In genomic region chr1:200483491-200484143, GRCh38 we compare ENCODE assay signal across 8 cellular contexts.
DNase-seq lines count a peak whose midpoint lies in the region; ATAC-seq and TF ChIP-seq lines count a peak whose summit lies in the region.

No MANE protein-coding gene starts in this region.

- TF ChIP-seq CTCF in HEK293 (tag by site-specific recombination; IDR thresholded peaks at IDR 0.05) (no peak), hepatocyte (IDR thresholded peaks at IDR 0.05; ENCODE audit: poor library complexity) (no peak)

- no peaks in the 10 kb centered on the region for H3K9me2 ChIP-seq in hepatocyte (replicated peaks; ENCODE audit: insufficient read depth)

- H4K20me1 ChIP-seq in hepatocyte (ENCODE audit: insufficient read depth, poor library complexity, severe bottlenecking) = no peaks in the 10 kb centered on the region

- H2AFZ ChIP-seq in hepatocyte = no peak overlapping the region

- peak; percentile 99 for ATAC-seq in GM18511 (IDR thresholded peaks at IDR 0.05; ENCODE audit: unreplicated experiment)

- WGBS in hepatocyte (ENCODE audit: low lambda C conversion rate, missing lambda C conversion rate) = 23% methylated on average over 5 of the region's 5 CpGs

- no peaks in the 10 kb centered on the region for H3K9me3 ChIP-seq in HEK293 (ENCODE audit: control insufficient read depth, insufficient read depth, low read depth, low read length)
- no peaks in the 10 kb centered on the region for H3K9me3 ChIP-seq in MG63
- no peaks in the 10 kb centered on the region for H3K9me3 ChIP-seq in hepatocyte (ENCODE audit: low read depth)

- H3K36me3 ChIP-seq in HEK293 (ENCODE audit: control insufficient read depth in 2 of 2, insufficient read depth in 1 of 2, low read length in 2 of 2) = no peaks in the 10 kb centered on the region
- no peaks in the 10 kb centered on the region for H3K36me3 ChIP-seq in MG63
- H3K36me3 ChIP-seq in hepatocyte (replicated peaks; ENCODE audit: insufficient read depth, low read depth) = no peaks in the 10 kb centered on the region

- DNase-seq in MG63 (peak; percentile 94), hepatocyte (ENCODE audit: low spot score) (peak; percentile 82), Ammon's horn (ENCODE audit: low spot score) (no peak), NCI-H1417 treated with DMSO at 0.1 percent for 48 hours (lab: John Stamatoyannopoulos, UW) (no peak)
- peak; percentile 28 for DNase-seq in activated CD8-positive, alpha-beta memory T cell treated with anti-CD3 and anti-CD28 coated beads, Interleukin-2, amount 50 U/mL, for 4 hours
- DNase-seq in stimulated activated CD8-positive, alpha-beta memory T cell treated with anti-CD3 and anti-CD28 coated beads, Interleukin-7, amount 100 ng/mL, for 48 hours (ENCODE audit: extremely low read depth in 1 of 2, low read depth in 1 of 2) = peak; percentile 27 to 69

- H3K27me3 ChIP-seq in MG63 (no peaks in the 10 kb centered on the region), hepatocyte (no peaks in the 10 kb centered on the region)

- POLR2A ChIA-PET in HEK293 (lab: Yijun Ruan, JAX) = interaction anchor here (1.1 kb wide), 1 partner anchor 74 kb away, joined by 3 read pairs; the partner anchor contains the start of gene ZNF281

- H3K4me1 ChIP-seq in HEK293 (ENCODE audit: control insufficient read depth, insufficient read depth, low read length) (peaks cover 5% of the 10 kb centered on the region; the same call in 1 of the 2 replicates), hepatocyte (ENCODE audit: insufficient read depth) (peaks cover 9% of the 10 kb centered on the region)

- no peak overlapping the region for H3K27ac ChIP-seq in HEK293 (ENCODE audit: extremely low read depth, low read depth, low read length)
- H3K27ac ChIP-seq in hepatocyte = peak overlapping the region; percentile 52

- no peak overlapping the region for H3K4me2 ChIP-seq in hepatocyte

- no peaks in the 10 kb centered on the region for H3K79me2 ChIP-seq in hepatocyte

- H3K4me3 ChIP-seq in HEK293 (ENCODE audit: low read depth, low read length) (no peak overlapping the region), MG63 (no peak overlapping the region), hepatocyte (no peak overlapping the region)

- CTCF ChIA-PET in HEK293 (lab: Yijun Ruan, JAX) = interaction anchor here (0.7 to 1.9 kb wide), 5 partner anchors 8 to 344 kb away, joined by 3 to 6 read pairs (median 3); no protein-coding TSS in a partner anchor

TF ChIP-seq in HEK293, 187 proteins besides CTCF, POLR2A, EP300 and RAD21 (continues in another document):
- TF ChIP-seq KLF10 (tag by site-specific recombination; IDR thresholded peaks at IDR 0.05) = peak; percentile 57; the same call in 1 of the 2 replicates
- TF ChIP-seq ZSCAN23 (tag by site-specific recombination; IDR thresholded peaks at IDR 0.05) = no peak
- TF ChIP-seq ZNF548 (tag by site-specific recombination; IDR thresholded peaks at IDR 0.05) = no peak
- TF ChIP-seq ZNF48 (tag by site-specific recombination; IDR thresholded peaks at IDR 0.05) = no peak
- no peak for TF ChIP-seq ZBTB11 (tag by site-specific recombination; conservative IDR thresholded peaks at IDR 0.05; ENCODE audit: low read depth)
- TF ChIP-seq ZNF214 (tag by site-specific recombination; IDR thresholded peaks at IDR 0.05; ENCODE audit: borderline replicate concordance) = no peak
- no peak for TF ChIP-seq ZNF155 (tag by site-specific recombination; IDR thresholded peaks at IDR 0.05)
- TF ChIP-seq OSR2 (tag by site-specific recombination; IDR thresholded peaks at IDR 0.05) = 0 out of 2 replicates have a peak, but pooled peaks have one; percentile 28
- no peak for TF ChIP-seq ZNF174 (tag by site-specific recombination; IDR thresholded peaks at IDR 0.05)
- TF ChIP-seq OVOL3 (tag by site-specific recombination; IDR thresholded peaks at IDR 0.05) = no peak
- TF ChIP-seq ZBTB1 (tag by site-specific recombination; IDR thresholded peaks at IDR 0.05) = no peak
- TF ChIP-seq ZNF692 (tag by site-specific recombination; IDR thresholded peaks at IDR 0.05) = no peak
- TF ChIP-seq ZNF792 (tag by site-specific recombination; IDR thresholded peaks at IDR 0.05) = no peak
- TF ChIP-seq ZNF585B (tag by site-specific recombination; IDR thresholded peaks at IDR 0.05) = no peak
- no peak for TF ChIP-seq ZNF37A (tag by site-specific recombination; IDR thresholded peaks at IDR 0.05)
- TF ChIP-seq ZNF10 (tag by site-specific recombination; IDR thresholded peaks at IDR 0.05) = peak; percentile 71; the same call in 1 of the 2 replicates
- TF ChIP-seq ZBTB26 (tag by site-specific recombination; optimal IDR thresholded peaks at IDR 0.05) = no peak
- TF ChIP-seq ZNF558 (tag by site-specific recombination; IDR thresholded peaks at IDR 0.05) = no peak
- TF ChIP-seq SCRT1 (tag by site-specific recombination; IDR thresholded peaks at IDR 0.05; ENCODE audit: borderline replicate concordance) = no peak
- 0 out of 2 replicates have a peak, but pooled peaks have one; percentile 46 for TF ChIP-seq KLF8 (tag by site-specific recombination; IDR thresholded peaks at IDR 0.05)
- peak; percentile 77; the same call in 1 of the 2 replicates for TF ChIP-seq IKZF3 (tag by site-specific recombination; IDR thresholded peaks at IDR 0.05)
- no peak for TF ChIP-seq GLI2 (tag by site-specific recombination; IDR thresholded peaks at IDR 0.05; ENCODE audit: borderline replicate concordance, low read depth)
- TF ChIP-seq KLF17 (tag by site-specific recombination; IDR thresholded peaks at IDR 0.05) = peak; percentile 74
- TF ChIP-seq ZNF18 (tag by site-specific recombination; IDR thresholded peaks at IDR 0.05) = no peak

Comparison
In these comparisons a context has a peak if more than half of its experiments do, and no peak if none do; other contexts are left out.
1. DNase-seq: peak in MG63 (single experiment), activated CD8-positive, alpha-beta memory T cell treated with anti-CD3 and anti-CD28 coated beads, Interleukin-2, amount 50 U/mL, for 4 hours (single experiment), hepatocyte (single experiment) and stimulated activated CD8-positive, alpha-beta memory T cell treated with anti-CD3 and anti-CD28 coated beads, Interleukin-7, amount 100 ng/mL, for 48 hours (2 of 2); none in Ammon's horn (single experiment) and NCI-H1417 treated with DMSO at 0.1 percent for 48 hours (single experiment).